Comparison of ENCODE assay signal across 16 cellular contexts in the genomic region with DNA sequence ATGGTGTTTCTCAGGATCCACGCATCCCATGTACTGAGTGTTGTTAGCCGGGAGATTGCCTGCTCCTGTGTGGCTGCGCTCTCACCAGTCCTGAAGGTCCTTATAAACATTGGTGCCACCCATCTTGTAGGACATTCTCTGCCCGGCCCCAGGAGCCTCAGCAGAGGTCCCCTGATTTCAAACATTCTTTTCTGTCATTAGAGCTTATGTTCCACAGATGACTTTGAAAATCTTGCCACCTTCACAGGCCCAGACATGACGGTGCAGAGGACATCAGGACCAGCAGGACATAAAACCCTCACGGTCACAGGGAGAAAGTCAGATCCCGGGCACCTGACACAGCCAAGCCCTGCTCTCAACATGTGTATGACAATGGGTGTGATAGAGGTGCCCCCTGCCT. TPM values are rescaled to one million over a fixed set of nuclear protein-coding genes. Genes with fewer than 3 reads are reported as not detected.
DNase-seq lines count a peak whose midpoint lies in the region; ATAC-seq and TF ChIP-seq lines count a peak whose summit lies in the region.
"Had no signal": no experiment of that assay in that cellular context is flagged by ENCODE, and none has a peak within 500 bp of the region (broad histone marks: within the 10 kb centered on the region; RNA-seq: fewer than 3 reads in every experiment).

No MANE protein-coding gene starts in this region.

- intact Hi-C loops in upper lobe of right lung (cut with DNase I) = no loop called here

- H4K20me1 ChIP-seq in Karpas-422 (ENCODE audit: insufficient read depth, low read depth, low read length) = no peaks in the 10 kb centered on the region
- H4K20me1 ChIP-seq in neural progenitor cell (ENCODE audit: low read depth) = no peaks in the 10 kb centered on the region

- H3K36me3 Mint-ChIP-seq in chondrocyte (ENCODE audit: low read depth) (no peaks in the 10 kb centered on the region), neural progenitor cell (no peaks in the 10 kb centered on the region)
- no peaks in the 10 kb centered on the region for H3K36me3 Mint-ChIP-seq in activated T-helper 17 cell treated with anti-CD3 and anti-CD28 coated beads, Interleukin-2, amount 50 U/mL, for 72 hours (ENCODE audit: low read depth)

- TF ChIP-seq CTCF in chondrocyte (IDR thresholded peaks at IDR 0.05) (no peak), neural progenitor cell (IDR thresholded peaks at IDR 0.05) (no peak), upper lobe of right lung (IDR thresholded peaks at IDR 0.05) (no peak)

- H3K27me3 ChIP-seq in Karpas-422 (ENCODE audit: low read length) (no peaks in the 10 kb centered on the region), neural progenitor cell (no peaks in the 10 kb centered on the region), upper lobe of right lung (no peaks in the 10 kb centered on the region)

- H3K4me2 ChIP-seq in Karpas-422 (ENCODE audit: low read depth, low read length, poor library complexity, severe bottlenecking) = peak overlapping the region; percentile 53
- H3K4me2 ChIP-seq in neural progenitor cell = no peak overlapping the region

- H3K27ac ChIP-seq in Karpas-422 (ENCODE audit: low read length) (no peak overlapping the region), neural progenitor cell (no peak overlapping the region), upper lobe of right lung (no peak overlapping the region)

- no peaks in the 10 kb centered on the region for H3K9me3 ChIP-seq in Karpas-422 (ENCODE audit: low read length)
- no peaks in the 10 kb centered on the region for H3K9me3 ChIP-seq in neural progenitor cell (ENCODE audit: low read depth)
- no peaks in the 10 kb centered on the region for H3K9me3 ChIP-seq in upper lobe of right lung

- H3F3A ChIP-seq in neural progenitor cell (ENCODE audit: low read depth) = no peaks in the 10 kb centered on the region

- no peak for DNase-seq in Karpas-422
- peak; percentile 56 for DNase-seq in chondrocyte (ENCODE audit: low spot score)
- DNase-seq in neural progenitor cell (ENCODE audit: low spot score) = no peak
- DNase-seq in upper lobe of right lung = peak; percentile 32
- DNase-seq in COLO829 (ENCODE audit: low spot score) = no peak
- no peak for DNase-seq in SIG-M5 treated with dmso at 0.1 percent for 504 hours (lab: John Stamatoyannopoulos, UW; ENCODE audit: unreplicated experiment)
- DNase-seq: C1 segment of cervical spinal cord; CD4-positive, alpha-beta T cell; COR-L47; DMS153; DND-41; GDM1 had no signal

- no peaks in the 10 kb centered on the region for H3K4me1 Mint-ChIP-seq in chondrocyte (ENCODE audit: low read depth)
- H3K4me1 Mint-ChIP-seq in neural progenitor cell = no peaks in the 10 kb centered on the region
- H3K4me1 Mint-ChIP-seq in activated T-helper 17 cell treated with anti-CD3 and anti-CD28 coated beads, Interleukin-2, amount 50 U/mL, for 72 hours = no peaks in the 10 kb centered on the region
- H3K4me1 Mint-ChIP-seq: B cell had no signal

- H3K9me2 ChIP-seq in Karpas-422 (replicated peaks; ENCODE audit: insufficient read depth, low read length) = no peaks in the 10 kb centered on the region

- H3K27ac Mint-ChIP-seq in chondrocyte (ENCODE audit: unreplicated experiment) = no peak overlapping the region
- peak overlapping the region; percentile 3 for H3K27ac Mint-ChIP-seq in neural progenitor cell
- no peak overlapping the region for H3K27ac Mint-ChIP-seq in activated T-helper 17 cell treated with anti-CD3 and anti-CD28 coated beads, Interleukin-2, amount 50 U/mL, for 72 hours
- H3K27ac Mint-ChIP-seq: B cell; CD4-positive, alpha-beta T cell had no signal

- H3K4me3 Mint-ChIP-seq in chondrocyte (ENCODE audit: unreplicated experiment) = no peak overlapping the region
- H3K4me3 Mint-ChIP-seq in neural progenitor cell = no peak overlapping the region
- H3K4me3 Mint-ChIP-seq in activated T-helper 17 cell treated with anti-CD3 and anti-CD28 coated beads, Interleukin-2, amount 50 U/mL, for 72 hours = no peak overlapping the region
- H3K4me3 Mint-ChIP-seq: B cell; CD4-positive, alpha-beta T cell had no signal

- H3K27me3 Mint-ChIP-seq in chondrocyte (ENCODE audit: low read depth) = peaks cover 9% of the 10 kb centered on the region
- H3K27me3 Mint-ChIP-seq in neural progenitor cell (ENCODE audit: insufficient read depth, low read depth) = peaks cover 3% of the 10 kb centered on the region
- H3K27me3 Mint-ChIP-seq in activated T-helper 17 cell treated with anti-CD3 and anti-CD28 coated beads, Interleukin-2, amount 50 U/mL, for 72 hours = no peaks in the 10 kb centered on the region
- H3K27me3 Mint-ChIP-seq: B cell; CD4-positive, alpha-beta T cell had no signal

- H3K9ac ChIP-seq in Karpas-422 (ENCODE audit: low read length) = peak overlapping the region; percentile 47; the same call in 1 of the 2 replicates
- H3K9ac ChIP-seq in neural progenitor cell = no peak overlapping the region

- H3K4me1 ChIP-seq in Karpas-422 (ENCODE audit: low read length) = peaks cover 6% of the 10 kb centered on the region; the same call in 1 of the 2 replicates
- no peaks in the 10 kb centered on the region for H3K4me1 ChIP-seq in neural progenitor cell
- H3K4me1 ChIP-seq in upper lobe of right lung = no peaks in the 10 kb centered on the region

- no peaks in the 10 kb centered on the region for H3K9me3 Mint-ChIP-seq in chondrocyte (ENCODE audit: low read depth)
- H3K9me3 Mint-ChIP-seq in neural progenitor cell = no peaks in the 10 kb centered on the region
- H3K9me3 Mint-ChIP-seq in activated T-helper 17 cell treated with anti-CD3 and anti-CD28 coated beads, Interleukin-2, amount 50 U/mL, for 72 hours = no peaks in the 10 kb centered on the region
- H3K9me3 Mint-ChIP-seq: CD4-positive, alpha-beta T cell had no signal

- no peaks in the 10 kb centered on the region for H3K36me3 ChIP-seq in Karpas-422 (ENCODE audit: insufficient read depth, low read length)
- H3K36me3 ChIP-seq in neural progenitor cell = no peaks in the 10 kb centered on the region
- H3K36me3 ChIP-seq in upper lobe of right lung = no peaks in the 10 kb centered on the region

- no peak for ATAC-seq in upper lobe of right lung
- no peak for ATAC-seq in activated T-helper 17 cell treated with anti-CD3 and anti-CD28 coated beads, Interleukin-2, amount 50 U/mL, for 72 hours (replicated peaks)
- ATAC-seq: HCT116, K562 had no signal

- H3K4me3 ChIP-seq in Karpas-422 (ENCODE audit: low read length) (peak overlapping the region; percentile 58; the same call in 1 of the 2 replicates), neural progenitor cell (no peak overlapping the region), upper lobe of right lung (no peak overlapping the region)
- H3K4me3 ChIP-seq: K562 had no signal

- H3K79me2 ChIP-seq in Karpas-422 (ENCODE audit: low read length) = no peaks in the 10 kb centered on the region
- H3K79me2 ChIP-seq in neural progenitor cell (ENCODE audit: low read depth) = no peaks in the 10 kb centered on the region

- H2AFZ ChIP-seq in Karpas-422 (ENCODE audit: low read length) (no peak overlapping the region), neural progenitor cell (replicated peaks) (no peak overlapping the region)

RNA-seq across cellular contexts. Expression of a gene that starts 33.2 kb away (rescaled TPM):
- total RNA-seq in Karpas-422 (2014; rRNA removed; shearing (Covaris generic); ENCODE audit: low replicate concordance) = 14.2 and 28.3 TPM in 2 replicates
- total RNA-seq in chondrocyte (55.6 to 68.7 TPM (median 62.0 TPM) in 3 replicates), neural progenitor cell (ENCODE audit: low replicate concordance) (47.0 and 55.1 TPM in 2 replicates), upper lobe of right lung (78.4 TPM)
- 10 to 100 TPM; 16.4 to 33.1 TPM for total RNA-seq in activated T-helper 17 cell treated with anti-CD3 and anti-CD28 coated beads, Interleukin-2, amount 50 U/mL, for 72 hours

Comparison
In these comparisons a context has a peak if more than half of its experiments do, and no peak if none do; other contexts are left out.
1. DNase-seq: peak in chondrocyte (single experiment) and upper lobe of right lung (single experiment); none in Karpas-422 (single experiment), neural progenitor cell (single experiment), COLO829 (single experiment) and SIG-M5 treated with dmso at 0.1 percent for 504 hours (single experiment).